ENCODE assay signal across 11 cellular contexts in genomic region chr19:18849838-18850400, GRCh38. TPM values are rescaled to one million over a fixed set of nuclear protein-coding genes. Genes with fewer than 3 reads are reported as not detected.
DNase-seq lines count a peak whose midpoint lies in the region; ATAC-seq and TF ChIP-seq lines count a peak whose summit lies in the region.
"Had no signal": no experiment of that assay in that cellular context is flagged by ENCODE, and none has a peak within 500 bp of the region (broad histone marks: within the 10 kb centered on the region; RNA-seq: fewer than 3 reads in every experiment).

No MANE protein-coding gene starts in this region.

- no peak overlapping the region for H3K9ac ChIP-seq in mammary epithelial cell (ENCODE audit: insufficient read depth, low read length)

- intact Hi-C loops in mammary epithelial cell (cut with micrococcal nuclease): loop anchor here (1.0 to 5.0 kb wide), 4 partner anchors 15 to 398 kb away; no protein-coding TSS in a partner anchor
- intact Hi-C loops in Calu3 (cut with micrococcal nuclease; ENCODE audit: unreplicated experiment): no loop called here

- in situ Hi-C loops in mammary epithelial cell (cut with MboI; ENCODE audit: low sequenced_read_pairs in 2 of 2): loop anchor here in 1 of 2 donors (10.0 kb wide), 2 partner anchors 255 to 395 kb away; no protein-coding TSS in a partner anchor

- H3K9me3 ChIP-seq in mammary epithelial cell (replicated peaks; ENCODE audit: insufficient read depth, low read length): no peaks in the 10 kb centered on the region

- H3K27ac Mint-ChIP-seq in activated T-cell treated with anti-CD3 and anti-CD28 coated beads, Interleukin-2, amount 50 U/mL, for 72 hours: peak overlapping the region; percentile 86
- H3K27ac Mint-ChIP-seq in mesothelial cell of epicardium (peak overlapping the region; percentile 96), type B pancreatic cell (peak overlapping the region; percentile 71), Calu3 (ENCODE audit: unreplicated experiment) (no peak overlapping the region)

- H3K4me2 ChIP-seq in mammary epithelial cell (ENCODE audit: insufficient read depth, low read depth, low read length): peak overlapping the region; percentile 64

- TF ChIP-seq CTCF in mammary epithelial cell (conservative IDR thresholded peaks at IDR 0.05 in 1 of 2, IDR thresholded peaks at IDR 0.05 in 1 of 2; ENCODE audit: extremely low read depth in 1 of 2, insufficient read depth in 1 of 2, low read depth in 1 of 2, low read length in 2 of 2) (no peak), mesothelial cell of epicardium (IDR thresholded peaks at IDR 0.05; ENCODE audit: unreplicated experiment) (no peak), type B pancreatic cell (conservative IDR thresholded peaks at IDR 0.05) (no peak), Calu3 (IDR thresholded peaks at IDR 0.05; ENCODE audit: unreplicated experiment) (no peak)

- BruUV-seq in mammary epithelial cell (replicated peaks; lab: Mats Ljungman, UMichigan): no TSS peak
- BruUV-seq in Calu3 (replicated peaks; lab: Mats Ljungman, UMichigan): no TSS peak

- no peaks in the 10 kb centered on the region for H3K9me3 Mint-ChIP-seq in activated T-cell treated with anti-CD3 and anti-CD28 coated beads, Interleukin-2, amount 50 U/mL, for 72 hours
- H3K9me3 Mint-ChIP-seq in mesothelial cell of epicardium (no peaks in the 10 kb centered on the region), type B pancreatic cell (no peaks in the 10 kb centered on the region), Calu3 (ENCODE audit: low read depth, unreplicated experiment) (no peaks in the 10 kb centered on the region)

- peaks cover 15% of the 10 kb centered on the region for H3K36me3 ChIP-seq in mammary epithelial cell (ENCODE audit: insufficient read depth, low read length)

- H2AFZ ChIP-seq in mammary epithelial cell (ENCODE audit: low read depth, low read length): no peak overlapping the region

- H3K79me2 ChIP-seq in mammary epithelial cell (ENCODE audit: insufficient read depth, low read length): peaks cover 88% of the 10 kb centered on the region

- peak overlapping the region; percentile 61 to 78 for H3K4me3 Mint-ChIP-seq in activated T-cell treated with anti-CD3 and anti-CD28 coated beads, Interleukin-2, amount 50 U/mL, for 72 hours
- H3K4me3 Mint-ChIP-seq in mesothelial cell of epicardium: peak overlapping the region; percentile 31
- H3K4me3 Mint-ChIP-seq in type B pancreatic cell: peak overlapping the region; percentile 65
- H3K4me3 Mint-ChIP-seq in Calu3 (ENCODE audit: low read depth, unreplicated experiment): no peak overlapping the region

- 42% methylated on average over 13 of the region's 16 CpGs for WGBS in mammary epithelial cell (ENCODE audit: low coverage, missing lambda C conversion rate)

- no peaks in the 10 kb centered on the region for H3K27me3 Mint-ChIP-seq in activated T-cell treated with anti-CD3 and anti-CD28 coated beads, Interleukin-2, amount 50 U/mL, for 72 hours (ENCODE audit: low read depth)
- H3K27me3 Mint-ChIP-seq in mesothelial cell of epicardium (ENCODE audit: low read depth) (no peaks in the 10 kb centered on the region), type B pancreatic cell (no peaks in the 10 kb centered on the region), Calu3 (ENCODE audit: unreplicated experiment) (no peaks in the 10 kb centered on the region)

- H3K27ac ChIP-seq in mammary epithelial cell (ENCODE audit: insufficient read depth, low read depth, low read length): no peak overlapping the region

- CTCF ChIA-PET in mammary epithelial cell (lab: Charles Lee; ENCODE audit: low non-redundant PET): no interaction called here
- CTCF ChIA-PET in Calu3 (lab: Charles Lee): interaction anchor here (0.5 to 0.6 kb wide), 2 partner anchors 14 to 25 kb away, joined by 3 to 5 read pairs; no protein-coding TSS in a partner anchor

- H3K4me3 ChIP-seq in mammary epithelial cell (replicated peaks in 1 of 3; ENCODE audit: insufficient read depth in 1 of 3, low read depth in 2 of 3, low read length in 3 of 3): no peak overlapping the region

- peaks cover 63% of the 10 kb centered on the region for H3K4me1 ChIP-seq in mammary epithelial cell (ENCODE audit: insufficient read depth, low read length)

- no peaks in the 10 kb centered on the region for H3K27me3 ChIP-seq in mammary epithelial cell (ENCODE audit: insufficient read depth, low read length)

- peaks cover 4% of the 10 kb centered on the region for H4K20me1 ChIP-seq in mammary epithelial cell (ENCODE audit: insufficient read depth, low read length)

- dilution Hi-C loops in mammary epithelial cell (cut with HindIII; ENCODE audit: low sequenced_read_pairs): loop anchor here (5.0 kb wide), 2 partner anchors 77 to 93 kb away; no protein-coding TSS in a partner anchor

- DNase-seq in activated T-cell treated with anti-CD3 and anti-CD28 coated beads, Interleukin-2, amount 50 U/mL, for 72 hours: no peak
- no peak for DNase-seq in activated T-cell treated with anti-CD3 and anti-CD28 coated beads, Interleukin-2, amount 50 U/mL, for 48 hours
- DNase-seq in mammary epithelial cell (no peak), mesothelial cell of epicardium (ENCODE audit: low spot score in 2 of 2, unreplicated experiment in 2 of 2) (no peak), type B pancreatic cell (ENCODE audit: extremely low spot score, unreplicated experiment) (no peak), Calu3 (no peak)
- DNase-seq in stimulated activated CD4-positive, alpha-beta T cell treated with anti-CD3 and anti-CD28 coated beads, Interleukin-12 subunit alpha, Interleukin-12 subunit beta, amount 100 ng/mL, for 4 hours: no peak
- DNase-seq: H7, NCI-H2107 had no signal

- H3K36me3 Mint-ChIP-seq in activated T-cell treated with anti-CD3 and anti-CD28 coated beads, Interleukin-2, amount 50 U/mL, for 72 hours (ENCODE audit: insufficient read depth in 2 of 2): peaks cover 2 to 31% of the 10 kb centered on the region in 2 donors
- H3K36me3 Mint-ChIP-seq in mesothelial cell of epicardium: peaks cover 22% of the 10 kb centered on the region
- H3K36me3 Mint-ChIP-seq in type B pancreatic cell: peaks cover 7% of the 10 kb centered on the region
- peaks cover 32% of the 10 kb centered on the region for H3K36me3 Mint-ChIP-seq in Calu3 (ENCODE audit: insufficient read depth, unreplicated experiment)

- peaks cover 42% of the 10 kb centered on the region for H3K4me1 Mint-ChIP-seq in activated T-cell treated with anti-CD3 and anti-CD28 coated beads, Interleukin-2, amount 50 U/mL, for 72 hours (ENCODE audit: low read depth)
- H3K4me1 Mint-ChIP-seq in mesothelial cell of epicardium (peaks cover 23% of the 10 kb centered on the region), type B pancreatic cell (ENCODE audit: unreplicated experiment) (peaks cover 55% of the 10 kb centered on the region), Calu3 (ENCODE audit: low read depth, unreplicated experiment) (no peaks in the 10 kb centered on the region)

- ATAC-seq in activated T-cell treated with anti-CD3 and anti-CD28 coated beads, Interleukin-2, amount 50 U/mL, for 72 hours (replicated peaks in 1 of 2): no peak
- ATAC-seq in GM21515 (IDR thresholded peaks at IDR 0.05; ENCODE audit: unreplicated experiment): no peak

RNA-seq across cellular contexts. Expression of gene UPF1, which starts 18.2 kb away (rescaled TPM):
- 10 to 100 TPM; 69.8 to 82.5 TPM for total RNA-seq in activated T-cell treated with anti-CD3 and anti-CD28 coated beads, Interleukin-2, amount 50 U/mL, for 72 hours
- total RNA-seq in mammary epithelial cell: 10 to 100 TPM; 74.5 to 82.0 TPM
- 49.9 TPM for polyA plus RNA-seq in mammary epithelial cell
- polyA minus RNA-seq in mammary epithelial cell: 163 TPM
- total RNA-seq in mesothelial cell of epicardium: 72.1 to 73.3 TPM (median 73.0 TPM) in 3 replicates
- 72.1 and 76.5 TPM in 2 replicates for total RNA-seq in type B pancreatic cell (ENCODE audit: low replicate concordance)
- total RNA-seq in Calu3 (2022): 57.1 and 62.0 TPM in 2 replicates

RNA-seq across cellular contexts. Expression of gene CERS1, which starts 46.0 kb away (rescaled TPM):
- total RNA-seq in activated T-cell treated with anti-CD3 and anti-CD28 coated beads, Interleukin-2, amount 50 U/mL, for 72 hours: not detected
- total RNA-seq in mammary epithelial cell: 1 to 10 TPM in 1 of 2 donors, under 1 TPM in 1; 0.33 to 1.4 TPM
- polyA plus RNA-seq in mammary epithelial cell: 0.65 TPM
- not detected for polyA minus RNA-seq in mammary epithelial cell
- 8.5 to 9.4 TPM (median 8.8 TPM) in 3 replicates for total RNA-seq in mesothelial cell of epicardium
- total RNA-seq in type B pancreatic cell (ENCODE audit: low replicate concordance): 6.4 and 14.8 TPM in 2 replicates
- 3.6 and 4.4 TPM in 2 replicates for total RNA-seq in Calu3 (2022)

RNA-seq across cellular contexts. Expression of gene COMP, which starts 58.8 kb away (rescaled TPM):
- not detected for total RNA-seq in activated T-cell treated with anti-CD3 and anti-CD28 coated beads, Interleukin-2, amount 50 U/mL, for 72 hours
- total RNA-seq in mammary epithelial cell (1 to 10 TPM in 1 of 2 donors, not detected in 1; 1.2 TPM), mesothelial cell of epicardium (0.16 to 0.31 TPM (median 0.18 TPM) in 3 replicates), type B pancreatic cell (ENCODE audit: low replicate concordance) (0.12 and 0.43 TPM in 2 replicates), Calu3 (2022) (0.12 TPM in 1 of 2 replicates, not detected in the other)
- polyA plus RNA-seq in mammary epithelial cell: not detected
- polyA minus RNA-seq in mammary epithelial cell: not detected
- total RNA-seq: glomerular endothelial cell, H7 had no signal
